13 cellular contexts compared by ENCODE assay signal in the genomic region with DNA sequence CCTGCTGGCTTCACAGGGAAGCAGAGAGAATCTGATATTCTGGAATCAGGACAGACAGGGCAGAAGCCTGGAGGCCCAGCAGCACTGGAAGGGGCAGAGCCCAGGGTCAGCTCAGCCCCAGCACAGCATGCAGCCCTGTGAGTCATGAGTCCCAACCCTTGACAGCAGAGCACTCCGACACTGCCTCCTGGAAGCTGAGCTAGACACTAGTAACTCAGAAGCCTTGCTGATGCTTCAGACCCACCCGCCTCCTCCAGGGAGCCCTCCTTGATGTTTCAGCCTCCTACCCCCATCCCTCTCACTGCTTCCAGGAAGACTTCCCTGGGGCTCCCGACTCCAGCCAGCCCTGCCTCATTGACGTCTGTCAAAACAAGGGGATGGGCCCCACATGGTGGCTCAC. TPM values are rescaled to one million over a fixed set of nuclear protein-coding genes. Genes with fewer than 3 reads are reported as not detected.
A peak's percentile ranks its signal among the peaks of the same experiment; 100 is the strongest.
DNase-seq lines count a peak whose midpoint lies in the region; ATAC-seq and TF ChIP-seq lines count a peak whose summit lies in the region.
"Had no signal": no experiment of that assay in that cellular context is flagged by ENCODE, and none has a peak within 500 bp of the region (broad histone marks: within the 10 kb centered on the region; RNA-seq: fewer than 3 reads in every experiment).

No MANE protein-coding gene starts in this region.

- peaks cover 3% of the 10 kb centered on the region for H4K20me1 ChIP-seq in smooth muscle cell (ENCODE audit: low read depth)

- TF ChIP-seq CTCF in smooth muscle cell (IDR thresholded peaks at IDR 0.05; ENCODE audit: borderline replicate concordance, insufficient read depth, poor library complexity, severe bottlenecking) (no peak), esophagus squamous epithelium (IDR thresholded peaks at IDR 0.05) (no peak)

- intact Hi-C loops in esophagus squamous epithelium (cut with DNase I), result no loop called here

- peak overlapping the region; percentile 63 for H3K27ac Mint-ChIP-seq in T-helper 1 cell treated with Interleukin-12 subunit alpha and Interleukin-12 subunit beta and Interleukin-4 antibody, amounts not matched to agents 30 μg/mL and 1 μg/mL, for 36 hours

- H2AFZ ChIP-seq in smooth muscle cell (ENCODE audit: low read depth), result no peak overlapping the region

- no peak for ATAC-seq in HG03139 (IDR thresholded peaks at IDR 0.05; ENCODE audit: unreplicated experiment)

- H3K27me3 Mint-ChIP-seq in T-helper 1 cell treated with Interleukin-12 subunit alpha and Interleukin-12 subunit beta and Interleukin-4 antibody, amounts not matched to agents 30 μg/mL and 1 μg/mL, for 36 hours (ENCODE audit: low read depth), result no peaks in the 10 kb centered on the region

- H3K4me1 Mint-ChIP-seq in T-helper 1 cell treated with Interleukin-12 subunit alpha and Interleukin-12 subunit beta and Interleukin-4 antibody, amounts not matched to agents 30 μg/mL and 1 μg/mL, for 36 hours (ENCODE audit: low read depth), result peaks cover 15% of the 10 kb centered on the region

- H3K36me3 Mint-ChIP-seq in T-helper 1 cell treated with Interleukin-12 subunit alpha and Interleukin-12 subunit beta and Interleukin-4 antibody, amounts not matched to agents 30 μg/mL and 1 μg/mL, for 36 hours (ENCODE audit: low read depth), result peaks cover 2% of the 10 kb centered on the region

- H3K4me2 ChIP-seq in smooth muscle cell, result peak overlapping the region; percentile 23

- WGBS in smooth muscle cell (ENCODE audit: low lambda C conversion rate), result 56% methylated on average over 4 of the region's 4 CpGs
- WGBS in esophagus squamous epithelium, 2 donors, result 58 to 100% methylated on average over 1 to 3 of the region's 4 CpGs

- H3K4me1 ChIP-seq in SJSA1 (replicated peaks), result peaks cover 64% of the 10 kb centered on the region
- H3K4me1 ChIP-seq in smooth muscle cell (ENCODE audit: low read depth), result peaks cover 19% of the 10 kb centered on the region
- H3K4me1 ChIP-seq in esophagus squamous epithelium, result peaks cover 35 to 58% (median 52%) of the 10 kb centered on the region in 3 donors

- no peak for TF ChIP-seq POLR2A in esophagus squamous epithelium (IDR thresholded peaks at IDR 0.05)

- DNase-seq in T-helper 1 cell (no peak), SJSA1 (ENCODE audit: low read depth in 1 of 2, low spot score in 2 of 2) (peak; percentile 41 to 83), fibroblast of peridontal ligament (ENCODE audit: extremely low read depth) (peak; percentile 51), smooth muscle cell (lab: John Stamatoyannopoulos, UW; ENCODE audit: unreplicated experiment) (peak; percentile 22), esophagus squamous epithelium (lab: John Stamatoyannopoulos, UW) (no peak), HPDE6-E6E7 (ENCODE audit: extremely low spot score) (no peak)
- DNase-seq: NCI-H1436 treated with DMSO at 0.1 percent for 48 hours; stimulated activated CD4-positive, alpha-beta T cell treated with anti-CD3 and anti-CD28 coated beads, Interleukin-1b, Interleukin-23, amount 100 ng/mL, for 48 hours; testis had no signal

- no peaks in the 10 kb centered on the region for H3K27me3 ChIP-seq in SJSA1 (replicated peaks)
- no peaks in the 10 kb centered on the region for H3K27me3 ChIP-seq in smooth muscle cell (ENCODE audit: low read depth)
- H3K27me3 ChIP-seq in esophagus squamous epithelium, result no peaks in the 10 kb centered on the region
- H3K27me3 ChIP-seq: testis had no signal

- no peaks in the 10 kb centered on the region for H3K9me3 Mint-ChIP-seq in T-helper 1 cell treated with Interleukin-12 subunit alpha and Interleukin-12 subunit beta and Interleukin-4 antibody, amounts not matched to agents 30 μg/mL and 1 μg/mL, for 36 hours
- H3K9me3 Mint-ChIP-seq: neural crest cell had no signal

- no peaks in the 10 kb centered on the region for H3K9me3 ChIP-seq in SJSA1 (replicated peaks)
- H3K9me3 ChIP-seq in smooth muscle cell (replicated peaks; ENCODE audit: low read depth), result no peaks in the 10 kb centered on the region
- no peaks in the 10 kb centered on the region for H3K9me3 ChIP-seq in esophagus squamous epithelium
- H3K9me3 ChIP-seq: testis had no signal

- peaks cover 16% of the 10 kb centered on the region for H3F3A ChIP-seq in smooth muscle cell (ENCODE audit: low read depth)

- H3K79me2 ChIP-seq in smooth muscle cell (ENCODE audit: low read depth), result peaks cover 8% of the 10 kb centered on the region

- no peak overlapping the region for H3K4me3 Mint-ChIP-seq in T-helper 1 cell treated with Interleukin-12 subunit alpha and Interleukin-12 subunit beta and Interleukin-4 antibody, amounts not matched to agents 30 μg/mL and 1 μg/mL, for 36 hours
- H3K4me3 Mint-ChIP-seq: neural crest cell had no signal

- H3K27ac ChIP-seq in SJSA1 (peak overlapping the region; percentile 26), smooth muscle cell (ENCODE audit: low read depth) (peak overlapping the region; percentile 66), esophagus squamous epithelium (peak overlapping the region in 1 of 4 donors; percentile 52)
- H3K27ac ChIP-seq: HL-60, testis had no signal

- H3K36me3 ChIP-seq in SJSA1 (peaks cover 55% of the 10 kb centered on the region), smooth muscle cell (ENCODE audit: low read depth) (no peaks in the 10 kb centered on the region), esophagus squamous epithelium (peaks cover 0 to 45% (median 0%) of the 10 kb centered on the region in 3 donors)

- H3K4me3 ChIP-seq in SJSA1 (no peak overlapping the region), smooth muscle cell (no peak overlapping the region), esophagus squamous epithelium (no peak overlapping the region)
- H3K4me3 ChIP-seq: testis had no signal

- H3K9ac ChIP-seq in smooth muscle cell (ENCODE audit: low read depth), result no peak overlapping the region

RNA-seq across cellular contexts. Expression of a gene that starts 6.9 kb away (rescaled TPM):
- total RNA-seq in SJSA1 (2014; rRNA removed; shearing (Covaris generic)), result 12.0 and 15.3 TPM in 2 replicates
- total RNA-seq in smooth muscle cell, result 6.3 and 8.8 TPM in 2 replicates
- 7.7 and 8.1 TPM in 2 replicates for polyA plus RNA-seq in smooth muscle cell
- total RNA-seq in esophagus squamous epithelium, result 1 to 10 TPM; 3.3 to 9.5 (median 3.8) TPM

RNA-seq across cellular contexts. Expression of a gene that starts 30.3 kb away (rescaled TPM):
- 5.1 and 9.6 TPM in 2 replicates for total RNA-seq in SJSA1 (2014; rRNA removed; shearing (Covaris generic))
- total RNA-seq in smooth muscle cell (1.3 and 2.4 TPM in 2 replicates), esophagus squamous epithelium (10 to 100 TPM in 1 of 4 donors, 1 to 10 TPM in 3; 1.2 to 13.0 (median 2.1) TPM)
- 0.47 and 3.2 TPM in 2 replicates for polyA plus RNA-seq in smooth muscle cell
- total RNA-seq: neural crest cell had no signal

RNA-seq across cellular contexts. Expression of a gene that starts 39.9 kb away (rescaled TPM):
- total RNA-seq in SJSA1 (2014; rRNA removed; shearing (Covaris generic)), result 16.0 and 16.8 TPM in 2 replicates
- total RNA-seq in smooth muscle cell, result 28.3 and 30.0 TPM in 2 replicates
- polyA plus RNA-seq in smooth muscle cell, result 30.7 and 32.4 TPM in 2 replicates
- 10 to 100 TPM; 12.1 to 26.1 (median 17.1) TPM for total RNA-seq in esophagus squamous epithelium

Comparison
In these comparisons a context has a peak if more than half of its experiments do, and no peak if none do; other contexts are left out.
1. DNase-seq: peak in SJSA1 (2 of 2), fibroblast of peridontal ligament (single experiment) and smooth muscle cell (single experiment); none in T-helper 1 cell (0 of 5), esophagus squamous epithelium (single experiment) and HPDE6-E6E7 (single experiment).